16 cellular contexts compared by ENCODE assay signal in genomic region chr16:27625050-27625697, GRCh38.
DNase-seq lines count a peak whose midpoint lies in the region; ATAC-seq and TF ChIP-seq lines count a peak whose summit lies in the region.
"Had no signal": no experiment of that assay in that cellular context is flagged by ENCODE, and none has a peak within 500 bp of the region (broad histone marks: within the 10 kb centered on the region; RNA-seq: fewer than 3 reads in every experiment).

No MANE protein-coding gene starts in this region.

- H2AK9ac ChIP-seq in IMR-90 (replicated peaks; ENCODE audit: low read depth, low read length, poor library complexity), result no peak overlapping the region

- dilution Hi-C loops in IMR-90 (cut with HindIII; ENCODE audit: low sequenced_read_pairs, unreplicated experiment), result no loop called here

- no peak overlapping the region for H3K4ac ChIP-seq in IMR-90 (ENCODE audit: low read depth, low read length)
- no peak overlapping the region for H3K4ac ChIP-seq in H9 (ENCODE audit: low read depth, low read length)

- H3K56ac ChIP-seq in IMR-90 (ENCODE audit: extremely low read depth, insufficient read depth, low read length) (no peak overlapping the region), H9 (ENCODE audit: insufficient read length, low read depth, low read length) (no peak overlapping the region)

- H3K9me3 ChIP-seq in IMR-90 (ENCODE audit: control insufficient read depth, insufficient read depth, low read length) (no peaks in the 10 kb centered on the region), right lobe of liver (no peaks in the 10 kb centered on the region), H9 (ENCODE audit: control insufficient read depth, low read depth, low read length) (no peaks in the 10 kb centered on the region)

- DNase-seq in AG08395 (ENCODE audit: low spot score), result peak; percentile 65
- DNase-seq in IMR-90, result peak; percentile 26
- DNase-seq in dermis microvascular lymphatic vessel endothelial cell (ENCODE audit: low read depth in 2 of 2), result peak; percentile 80 to 88
- peak in 1 of 3 donors; percentile 37 for DNase-seq in right lobe of liver
- no peak for DNase-seq in GM10266 (ENCODE audit: extremely low spot score)
- no peak for DNase-seq in RPMI8226
- DNase-seq in H9, result no peak
- DNase-seq in activated T-cell treated with anti-CD3 and anti-CD28 coated beads, Interleukin-2, amount 50 U/mL, for 1 hour, result no peak
- DNase-seq: activated CD4-positive, alpha-beta T cell treated with anti-CD3 and anti-CD28 coated beads, Interleukin-2, amount 10 ng/mL, durations not matched to agents 7 days and 5 days; activated naive CD4-positive, alpha-beta T cell treated with anti-CD3 and anti-CD28 coated beads, Interleukin-2, amount 50 U/mL, for 16 hours; endodermal cell; NCI-H446 treated with DMSO at 0.1 percent for 48 hours had no signal

- no peak overlapping the region for H3K23ac ChIP-seq in IMR-90 (ENCODE audit: low read depth, low read length)
- no peak overlapping the region for H3K23ac ChIP-seq in H9 (ENCODE audit: insufficient read length, low read depth, low read length)

- H3K9me3 Mint-ChIP-seq in H9, result no peaks in the 10 kb centered on the region
- H3K9me3 Mint-ChIP-seq: endodermal cell; stimulated activated naive CD8-positive, alpha-beta T cell treated with anti-CD3 and anti-CD28 coated beads, Interleukin-15, Interleukin-2, amounts not matched to agents 100 ng/mL and 50 ng/mL, for 24 hours had no signal

- H4K91ac ChIP-seq in IMR-90 (ENCODE audit: insufficient read depth, low read depth, low read length) (no peak overlapping the region), H9 (ENCODE audit: insufficient read length, low read depth, low read length) (no peak overlapping the region)

- H2BK15ac ChIP-seq in IMR-90 (ENCODE audit: low read depth, low read length) (no peak overlapping the region), H9 (ENCODE audit: low read depth, low read length) (no peak overlapping the region)

- no peak overlapping the region for H2AFZ ChIP-seq in IMR-90 (replicated peaks; ENCODE audit: low read length, poor library complexity)
- no peak overlapping the region for H2AFZ ChIP-seq in H9 (ENCODE audit: low read length)

- peaks cover 0 to 4% (median 0%) of the 10 kb centered on the region in 3 experiments; a peak in 2 of 7 replicates for H3K36me3 Mint-ChIP-seq in H9 (ENCODE audit: insufficient read depth in 1 of 3, low read depth in 3 of 3)

- no peak overlapping the region for H3K14ac ChIP-seq in IMR-90 (replicated peaks; ENCODE audit: low read depth, low read length)
- H3K14ac ChIP-seq in H9 (ENCODE audit: insufficient read depth, low read length), result no peak overlapping the region

- H3K27ac ChIP-seq in IMR-90 (ENCODE audit: insufficient read depth, low read length), result no peak overlapping the region
- H3K27ac ChIP-seq in right lobe of liver, result peak overlapping the region in 1 of 3 donors; percentile 21
- no peak overlapping the region for H3K27ac ChIP-seq in H9 (ENCODE audit: insufficient read length, low read depth, low read length)
- H3K27ac ChIP-seq: KMS-11, SK-N-MC had no signal

- no peaks in the 10 kb centered on the region for H3K23me2 ChIP-seq in H9 (ENCODE audit: insufficient read length, low read depth, low read length, poor library complexity, severe bottlenecking)

- in situ Hi-C loops in IMR-90 (cut with MboI; ENCODE audit: low sequenced_read_pairs), result no loop called here

- WGBS in IMR-90 (ENCODE audit: extremely low coverage in 2 of 2, insufficient read length in 1 of 2), 2 experiments, result no CpG with 5 or more reads among the region's 7 CpGs
- WGBS in right lobe of liver (ENCODE audit: insufficient coverage, low coverage, low lambda C conversion rate, missing lambda C conversion rate), result 35% methylated on average over 7 of the region's 7 CpGs
- no CpG with 5 or more reads among the region's 7 CpGs for WGBS in H9 (ENCODE audit: extremely low coverage, insufficient read length, low lambda C conversion rate)

- H3K79me1 ChIP-seq in IMR-90 (ENCODE audit: low read depth in 1 of 2, low read length in 2 of 2), result no peaks in the 10 kb centered on the region; a peak in 1 of 4 replicates
- no peaks in the 10 kb centered on the region for H3K79me1 ChIP-seq in H9 (ENCODE audit: insufficient read depth, low read depth, low read length, poor library complexity, severe bottlenecking)

- no peak overlapping the region for H2BK12ac ChIP-seq in H9 (ENCODE audit: insufficient read length, low read depth, low read length)

- no TSS peak for BruUV-seq in IMR-90 (replicated peaks; lab: Mats Ljungman, UMichigan)

- H3K9me1 ChIP-seq in IMR-90 (ENCODE audit: insufficient read depth, low read length), result peaks cover 3% of the 10 kb centered on the region; the same call in 1 of the 2 replicates

- POLR2A ChIA-PET in IMR-90 (lab: Charles Lee; ENCODE audit: unreplicated experiment), result interaction anchor here (0.6 kb wide), 1 partner anchor 36 kb away, joined by 3 read pairs; no protein-coding TSS in a partner anchor

- peak overlapping the region; percentile 52; the same call in 1 of the 2 replicates for H3K4me2 ChIP-seq in IMR-90 (ENCODE audit: low read depth, low read length)
- no peak overlapping the region for H3K4me2 ChIP-seq in H9 (ENCODE audit: insufficient read depth, insufficient read length, low read length)
- H3K4me2 ChIP-seq: KMS-11 had no signal

- H3K4me1 Mint-ChIP-seq in H9, result peaks cover 3 to 9% of the 10 kb centered on the region in 2 experiments; a peak in 2 of 4 replicates
- H3K4me1 Mint-ChIP-seq: activated CD4-positive, alpha-beta T cell treated with anti-CD3 and anti-CD28 coated beads, Interleukin-2, amount 10 ng/mL, durations not matched to agents 7 days and 5 days had no signal

- H2BK20ac ChIP-seq in IMR-90 (ENCODE audit: low read depth, low read length) (no peak overlapping the region), H9 (ENCODE audit: low read depth, low read length, poor library complexity, severe bottlenecking) (no peak overlapping the region)

- CTCF ChIA-PET in IMR-90 (lab: Yijun Ruan, JAX), result no interaction called here

- H4K5ac ChIP-seq in IMR-90 (ENCODE audit: low read depth, low read length) (no peak overlapping the region), H9 (ENCODE audit: insufficient read length, low read depth, low read length) (no peak overlapping the region)

- H2AK5ac ChIP-seq in IMR-90 (ENCODE audit: low read depth, low read length) (no peak overlapping the region), H9 (ENCODE audit: insufficient read length, low read length) (no peak overlapping the region)

- intact Hi-C loops in IMR-90 (cut with micrococcal nuclease), result loop anchor here (5.0 kb wide), 1 partner anchor 73 kb away; the partner anchor contains the start of gene KATNIP
- intact Hi-C loops in right lobe of liver (cut with DNase I), result no loop called here

- H4K8ac ChIP-seq in IMR-90 (ENCODE audit: low read depth in 2 of 2, low read length in 2 of 2) (no peak overlapping the region), H9 (replicated peaks; ENCODE audit: insufficient read length, low read depth, low read length) (no peak overlapping the region)

- H3K27me3 ChIP-seq in IMR-90 (ENCODE audit: control insufficient read depth, insufficient read depth, low read length) (no peaks in the 10 kb centered on the region), right lobe of liver (no peaks in the 10 kb centered on the region), H9 (ENCODE audit: insufficient read depth, low read length) (no peaks in the 10 kb centered on the region)

- TF ChIP-seq POLR2A in IMR-90 (IDR thresholded peaks at IDR 0.05; ENCODE audit: low read depth, low read length), result no peak
- no peak for TF ChIP-seq POLR2A in right lobe of liver (IDR thresholded peaks at IDR 0.05)

- H3K9ac ChIP-seq in IMR-90 (ENCODE audit: low read depth, low read length) (no peak overlapping the region), H9 (ENCODE audit: extremely low read depth, insufficient read length, low read length) (no peak overlapping the region)
- H3K9ac ChIP-seq: KMS-11 had no signal

- H3K27ac Mint-ChIP-seq in H9, result no peak overlapping the region
- H3K27ac Mint-ChIP-seq: B cell; endodermal cell; stimulated activated naive CD8-positive, alpha-beta T cell treated with anti-CD3 and anti-CD28 coated beads, Interleukin-15, Interleukin-2, amounts not matched to agents 100 ng/mL and 50 ng/mL, for 24 hours had no signal

- no peak overlapping the region for H3T11ph ChIP-seq in H9 (ENCODE audit: low read length)

- H3K36me3 ChIP-seq in IMR-90 (ENCODE audit: control insufficient read depth, insufficient read depth, low read length) (no peaks in the 10 kb centered on the region; the same call in 1 of the 2 replicates), right lobe of liver (no peaks in the 10 kb centered on the region)

- H4K20me1 ChIP-seq in IMR-90 (ENCODE audit: insufficient read depth, low read length) (peaks cover 8% of the 10 kb centered on the region; the same call in 1 of the 2 replicates), H9 (ENCODE audit: control insufficient read depth, insufficient read depth, insufficient read length) (no peaks in the 10 kb centered on the region)

- peaks cover 4% of the 10 kb centered on the region; the same call in 1 of the 2 replicates for H3K27me3 Mint-ChIP-seq in H9 (ENCODE audit: low read depth)
- H3K27me3 Mint-ChIP-seq: activated CD4-positive, alpha-beta T cell treated with anti-CD3 and anti-CD28 coated beads, Interleukin-2, amount 10 ng/mL, durations not matched to agents 7 days and 5 days; B cell; stimulated activated naive CD8-positive, alpha-beta T cell treated with anti-CD3 and anti-CD28 coated beads, Interleukin-15, Interleukin-2, amounts not matched to agents 100 ng/mL and 50 ng/mL, for 24 hours had no signal

- no peak for TF ChIP-seq CTCF in IMR-90 (conservative IDR thresholded peaks at IDR 0.05; ENCODE audit: low read depth, low read length)
- TF ChIP-seq CTCF in right lobe of liver (IDR thresholded peaks at IDR 0.05), result no peak
- no peak for TF ChIP-seq CTCF in GM10266 (IDR thresholded peaks at IDR 0.05; ENCODE audit: control insufficient read depth, insufficient read depth, low read depth, missing control alignments)
- TF ChIP-seq CTCF in H9 (conservative IDR thresholded peaks at IDR 0.05), result no peak

- H3K4me3 Mint-ChIP-seq in H9, result no peak overlapping the region
- H3K4me3 Mint-ChIP-seq: activated CD4-positive, alpha-beta T cell treated with anti-CD3 and anti-CD28 coated beads, Interleukin-2, amount 10 ng/mL, durations not matched to agents 7 days and 5 days; B cell; endodermal cell; stimulated activated naive CD8-positive, alpha-beta T cell treated with anti-CD3 and anti-CD28 coated beads, Interleukin-15, Interleukin-2, amounts not matched to agents 100 ng/mL and 50 ng/mL, for 24 hours had no signal

- no peak for TF ChIP-seq RAD21 in IMR-90 (IDR thresholded peaks at IDR 0.05; ENCODE audit: low read length)

- H3K4me1 ChIP-seq in IMR-90 (ENCODE audit: control insufficient read depth, insufficient read depth, low read length) (peaks cover 11% of the 10 kb centered on the region; the same call in 1 of the 2 replicates), right lobe of liver (peaks cover 0 to 13% (median 0%) of the 10 kb centered on the region in 4 donors), H9 (ENCODE audit: insufficient read depth, low read length) (no peaks in the 10 kb centered on the region)

- H3K4me3 ChIP-seq in IMR-90 (ENCODE audit: insufficient read depth, low read depth, low read length) (no peak overlapping the region), right lobe of liver (no peak overlapping the region)
- H3K4me3 ChIP-seq: SK-N-MC had no signal

- no peak overlapping the region; the same call in 1 of the 2 replicates for H3K18ac ChIP-seq in IMR-90 (ENCODE audit: low read depth, low read length)
- H3K18ac ChIP-seq in H9 (ENCODE audit: insufficient read length, low read depth, low read length), result no peak overlapping the region

- peak; percentile 36 for ATAC-seq in IMR-90 (ENCODE audit: low read depth)
- peak; percentile 57 to 88 (median 78) for ATAC-seq in right lobe of liver

- no peaks in the 10 kb centered on the region for H3K79me2 ChIP-seq in H9 (ENCODE audit: insufficient read depth, low read length)

- no peak overlapping the region for H2BK5ac ChIP-seq in IMR-90 (ENCODE audit: low read depth, low read length, poor library complexity, severe bottlenecking)
- H2BK5ac ChIP-seq in H9 (ENCODE audit: insufficient read length, low read length), result no peak overlapping the region

- H2BK120ac ChIP-seq in IMR-90 (ENCODE audit: low read depth, low read length), result no peak overlapping the region
- no peak overlapping the region for H2BK120ac ChIP-seq in H9 (ENCODE audit: low read depth, low read length, poor library complexity, severe bottlenecking)

Comparison
In these comparisons a context has a peak if more than half of its experiments do, and no peak if none do; other contexts are left out.
1. DNase-seq: peak in AG08395 (single experiment), IMR-90 (single experiment) and dermis microvascular lymphatic vessel endothelial cell (2 of 2); none in GM10266 (single experiment), RPMI8226 (single experiment), H9 (single experiment) and activated T-cell treated with anti-CD3 and anti-CD28 coated beads, Interleukin-2, amount 50 U/mL, for 1 hour (single experiment).